ENCODE assay signal across 8 cellular contexts in the genomic region with DNA sequence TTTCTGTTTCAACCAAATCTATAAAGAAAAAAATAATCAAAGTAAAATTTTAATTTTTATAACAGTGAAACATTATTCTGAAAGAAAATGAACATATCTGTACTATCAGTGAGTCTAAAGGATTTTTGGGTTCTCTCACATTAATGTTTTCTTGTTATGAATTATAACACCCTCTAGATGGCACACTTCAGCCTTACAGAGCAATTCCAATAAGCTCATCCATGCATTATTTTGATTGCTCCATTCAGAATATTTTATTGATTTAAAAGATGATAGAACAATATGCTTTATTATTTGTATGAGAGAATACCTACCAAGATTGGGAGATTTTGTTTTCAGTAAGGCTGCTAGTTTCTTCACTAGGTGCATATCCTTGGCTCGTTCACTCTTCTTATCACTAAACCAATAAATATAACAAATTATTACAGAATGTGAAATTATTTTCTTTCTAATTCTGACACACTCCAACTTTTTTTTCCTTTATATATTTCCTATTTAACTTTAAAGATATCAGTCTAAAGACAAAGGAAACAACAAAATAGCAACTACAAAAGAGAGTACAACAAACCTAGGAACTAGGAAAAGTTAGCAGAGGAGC.
DNase-seq lines count a peak whose midpoint lies in the region; ATAC-seq and TF ChIP-seq lines count a peak whose summit lies in the region.

No MANE protein-coding gene starts in this region.

- DNase-seq in A673 (ENCODE audit: low spot score) (peak; percentile 53), NCI-H2081 (lab: John Stamatoyannopoulos, UW) (peak; percentile 40 to 54), astrocyte of the spinal cord (ENCODE audit: low read depth, low spot score) (peak; percentile 35), myocyte (ENCODE audit: low read depth) (peak; percentile 24), UCSD-AML1 (lab: John Stamatoyannopoulos, UW; ENCODE audit: unreplicated experiment) (no peak), GM19240 (ENCODE audit: insufficient read length, low spot score) (no peak)

- H3K9me3 ChIP-seq in A673 (ENCODE audit: low read depth, low read length, poor library complexity, severe bottlenecking) = no peaks in the 10 kb centered on the region

- no peaks in the 10 kb centered on the region for H3K4me1 ChIP-seq in A673 (ENCODE audit: insufficient read depth, low read length, poor library complexity, severe bottlenecking)

- no TSS peak for BruUV-seq in A673 (replicated peaks; lab: Mats Ljungman, UMichigan)

- CTCF ChIA-PET in A673 (lab: Charles Lee) = interaction anchor here (0.5 to 1.2 kb wide), 3 partner anchors 78 to 587 kb away, joined by 4 to 14 read pairs (median 5); no protein-coding TSS in a partner anchor

- POLR2A ChIA-PET in A673 (lab: Charles Lee; ENCODE audit: low non-redundant PET) = no interaction called here

- ATAC-seq in HG03565 (IDR thresholded peaks at IDR 0.05; ENCODE audit: unreplicated experiment) = no peak

- TF ChIP-seq CTCF in A673 (conservative IDR thresholded peaks at IDR 0.05; ENCODE audit: low read depth, low read length) (peak; percentile 64), GM12873 (IDR thresholded peaks at IDR 0.05; ENCODE audit: insufficient read depth, low read depth, low read length, missing control alignments) (peak; percentile 42), astrocyte of the spinal cord (IDR thresholded peaks at IDR 0.05; ENCODE audit: low read depth, low read length) (peak; percentile 51)

- peaks cover 39% of the 10 kb centered on the region for H3K36me3 ChIP-seq in A673 (ENCODE audit: insufficient read depth, low read length, poor library complexity, severe bottlenecking)

- no peaks in the 10 kb centered on the region for H3K27me3 ChIP-seq in A673 (replicated peaks; ENCODE audit: insufficient read depth, low read depth, low read length, poor library complexity)

- no peak overlapping the region for H3K4me3 ChIP-seq in A673 (ENCODE audit: low read depth, low read length, poor library complexity, severe bottlenecking)
- H3K4me3 ChIP-seq in astrocyte of the spinal cord (ENCODE audit: low read depth, low read length) = no peak overlapping the region

- in situ Hi-C loops in astrocyte of the spinal cord (cut with HindIII; ENCODE audit: low sequenced_read_pairs) = no loop called here

- H3K27ac ChIP-seq in A673 (ENCODE audit: low read depth, low read length, poor library complexity, severe bottlenecking) = no peak overlapping the region

- intact Hi-C loops in A673 (cut with micrococcal nuclease; ENCODE audit: unreplicated experiment) = loop anchor here (5.0 kb wide), 1 partner anchor 587 kb away; no protein-coding TSS in a partner anchor

Comparison
In these comparisons a context has a peak if more than half of its experiments do, and no peak if none do; other contexts are left out.
1. DNase-seq: peak in A673 (single experiment), NCI-H2081 (2 of 2), astrocyte of the spinal cord (single experiment) and myocyte (single experiment); none in UCSD-AML1 (single experiment) and GM19240 (single experiment).
2. Peak in every context shown above with its lines, with median percentiles within 50 percentile points of each other: CTCF ChIP-seq.